Comparison of ENCODE assay signal across 10 cellular contexts in genomic region chr3:37173806-37174205, GRCh38. TPM values are rescaled to one million over a fixed set of nuclear protein-coding genes. Genes with fewer than 3 reads are reported as not detected.
DNase-seq lines count a peak whose midpoint lies in the region; ATAC-seq and TF ChIP-seq lines count a peak whose summit lies in the region.
"Had no signal": no experiment of that assay in that cellular context is flagged by ENCODE, and none has a peak within 500 bp of the region (broad histone marks: within the 10 kb centered on the region; RNA-seq: fewer than 3 reads in every experiment).

No MANE protein-coding gene starts in this region.

- H3K4me1 Mint-ChIP-seq in natural killer cell = peaks cover 44 to 46% of the 10 kb centered on the region in 2 donors

- peak overlapping the region; percentile 94; the same call in 1 of the 2 replicates for H3K4me2 ChIP-seq in KMS-11

- intact Hi-C loops in natural killer cell (cut with micrococcal nuclease) = no loop called here
- intact Hi-C loops in left colon (cut with DNase I, micrococcal nuclease) = no loop called here

- peaks cover 87% of the 10 kb centered on the region for H3K79me2 ChIP-seq in ACC112 (ENCODE audit: control insufficient read depth, insufficient read depth, low read length, unreplicated experiment)
- peaks cover 12% of the 10 kb centered on the region; the same call in 1 of the 2 replicates for H3K79me2 ChIP-seq in KMS-11 (ENCODE audit: insufficient read depth, low read depth)

- H3K27ac Mint-ChIP-seq in natural killer cell = no peak overlapping the region

- no peaks in the 10 kb centered on the region for H3K9me3 Mint-ChIP-seq in natural killer cell
- H3K9me3 Mint-ChIP-seq: T-cell had no signal

- H2AFZ ChIP-seq in ACC112 (ENCODE audit: low read length, unreplicated experiment) (no peak overlapping the region), KMS-11 (ENCODE audit: low read depth) (no peak overlapping the region)

- H3K4me1 ChIP-seq in ACC112 (ENCODE audit: control insufficient read depth, insufficient read depth, low read length, unreplicated experiment) = peaks cover 18% of the 10 kb centered on the region
- H3K4me1 ChIP-seq in KMS-11 (ENCODE audit: low read depth, poor library complexity, severe bottlenecking) = peaks cover 19% of the 10 kb centered on the region

- H3K27me3 Mint-ChIP-seq in natural killer cell (ENCODE audit: low read depth in 2 of 2) = no peaks in the 10 kb centered on the region
- H3K27me3 Mint-ChIP-seq: T-cell had no signal

- H3K27ac ChIP-seq in ACC112 (ENCODE audit: low read depth, low read length) (peak overlapping the region; percentile 87), KMS-11 (no peak overlapping the region)

- no peak overlapping the region for H3K9ac ChIP-seq in KMS-11

- DNase-seq in dermis blood vessel endothelial cell (peak; percentile 44), natural killer cell (no peak), left colon (no peak)
- DNase-seq: stimulated activated CD4-positive, alpha-beta T cell treated with anti-CD3 and anti-CD28 coated beads, Interleukin-4, amount 100 ng/mL, for 4 hours; T-cell had no signal

- peak overlapping the region; percentile 61 for H3K4me3 Mint-ChIP-seq in natural killer cell

- H3K36me3 ChIP-seq in ACC112 (ENCODE audit: insufficient read depth, low read length) = peaks cover 14% of the 10 kb centered on the region; the same call in 1 of the 2 replicates
- H3K36me3 ChIP-seq in KMS-11 (ENCODE audit: insufficient read depth) = no peaks in the 10 kb centered on the region

- H3K27me3 ChIP-seq in ACC112 (ENCODE audit: insufficient read depth, low read length) (no peaks in the 10 kb centered on the region), KMS-11 (ENCODE audit: insufficient read depth, low read depth) (no peaks in the 10 kb centered on the region)

- no peak for TF ChIP-seq CTCF in KMS-11 (conservative IDR thresholded peaks at IDR 0.05; ENCODE audit: low read depth, low read length)
- no peak for TF ChIP-seq CTCF in natural killer cell (IDR thresholded peaks at IDR 0.05)

- H3K4me3 ChIP-seq in ACC112 (ENCODE audit: low read depth, low read length) = peak overlapping the region; percentile 86
- no peak overlapping the region for H3K4me3 ChIP-seq in KMS-11 (IDR thresholded peaks at IDR 0.05; ENCODE audit: insufficient read depth, low read depth, low read length)

- no peaks in the 10 kb centered on the region for H4K20me1 ChIP-seq in KMS-11 (ENCODE audit: insufficient read depth)

- no peaks in the 10 kb centered on the region for H3K36me3 Mint-ChIP-seq in natural killer cell

- ATAC-seq in natural killer cell = no peak
- no peak for ATAC-seq in left colon
- ATAC-seq in HG03442 (IDR thresholded peaks at IDR 0.05; ENCODE audit: unreplicated experiment) = no peak
- ATAC-seq in GM18502 (IDR thresholded peaks at IDR 0.05; ENCODE audit: poor library complexity, unreplicated experiment) = no peak
- no peak for ATAC-seq in HG02678 (IDR thresholded peaks at IDR 0.05; ENCODE audit: unreplicated experiment)
- ATAC-seq: T-cell had no signal

RNA-seq across cellular contexts. Expression of gene LRRFIP2, which starts 0.6 kb away (rescaled TPM):
- total RNA-seq in dermis blood vessel endothelial cell (40.2 and 54.5 TPM in 2 replicates), natural killer cell (10 to 100 TPM; 49.0 to 86.1 (median 66.0) TPM), left colon (100 to 1,000 TPM; 108 to 120 TPM)
